Comparison of ENCODE assay signal across 10 cellular contexts in genomic region chr12:122646568-122647220, GRCh38. TPM values are rescaled to one million over a fixed set of nuclear protein-coding genes. Genes with fewer than 3 reads are reported as not detected.
A peak's percentile ranks its signal among the peaks of the same experiment; 100 is the strongest.
DNase-seq lines count a peak whose midpoint lies in the region; ATAC-seq and TF ChIP-seq lines count a peak whose summit lies in the region.
"Had no signal": no experiment of that assay in that cellular context is flagged by ENCODE, and none has a peak within 500 bp of the region (broad histone marks: within the 10 kb centered on the region; RNA-seq: fewer than 3 reads in every experiment).

No MANE protein-coding gene starts in this region.

- H3K4me2 ChIP-seq in H9 (ENCODE audit: insufficient read depth, insufficient read length, low read length), result no peak overlapping the region

- H3K9me3 ChIP-seq in H9 (ENCODE audit: control insufficient read depth, low read depth, low read length), result no peaks in the 10 kb centered on the region

- no peak overlapping the region for H3K27ac Mint-ChIP-seq in H9

- no peak overlapping the region for H2BK120ac ChIP-seq in H9 (ENCODE audit: low read depth, low read length, poor library complexity, severe bottlenecking)

- no peaks in the 10 kb centered on the region for H3K36me3 Mint-ChIP-seq in H9 (ENCODE audit: insufficient read depth in 1 of 3, low read depth in 3 of 3)

- no peak overlapping the region for H4K91ac ChIP-seq in H9 (ENCODE audit: insufficient read length, low read depth, low read length)

- H2BK15ac ChIP-seq in H9 (ENCODE audit: low read depth, low read length), result no peak overlapping the region

- in situ Hi-C loops in SK-MEL-5 (cut with HindIII; ENCODE audit: low pct_unique_long_range_greater_than_20kb, low sequenced_read_pairs), result no loop called here
- in situ Hi-C loops in astrocyte of the spinal cord (cut with HindIII; ENCODE audit: low sequenced_read_pairs), result no loop called here

- no CpG with 5 or more reads among the region's 8 CpGs for WGBS in H9 (ENCODE audit: extremely low coverage, insufficient read length, low lambda C conversion rate)

- H3K23ac ChIP-seq in H9 (ENCODE audit: insufficient read length, low read depth, low read length), result no peak overlapping the region

- no peak overlapping the region for H2BK12ac ChIP-seq in H9 (ENCODE audit: insufficient read length, low read depth, low read length)

- H2BK5ac ChIP-seq in H9 (ENCODE audit: insufficient read length, low read length), result no peak overlapping the region

- H3K4me3 ChIP-seq in astrocyte of the spinal cord (ENCODE audit: low read depth, low read length), result no peak overlapping the region

- DNase-seq in DMS 273 (lab: John Stamatoyannopoulos, UW; ENCODE audit: unreplicated experiment), result peak; percentile 15
- DNase-seq in DMS 273 treated with DMSO at 0.1 percent for 48 hours (lab: John Stamatoyannopoulos, UW), result no peak
- DNase-seq in SK-MEL-5 (ENCODE audit: low read depth, low spot score), result peak; percentile 47
- DNase-seq in astrocyte of the spinal cord (ENCODE audit: low read depth, low spot score), result peak; percentile 78
- DNase-seq in stimulated activated CD4-positive, alpha-beta T cell treated with anti-CD3 and anti-CD28 coated beads, TNF-alpha, amount 100 ng/mL, for 1 hour (ENCODE audit: low read depth in 3 of 3, low spot score in 1 of 3), result peak in 2 of 3 donors; percentile 0 to 22
- DNase-seq in left ventricle myocardium superior, result no peak
- no peak for DNase-seq in H9

- H3K79me2 ChIP-seq in H9 (ENCODE audit: insufficient read depth, low read length), result no peaks in the 10 kb centered on the region

- H2BK20ac ChIP-seq in H9 (ENCODE audit: low read depth, low read length, poor library complexity, severe bottlenecking), result no peak overlapping the region

- H3K56ac ChIP-seq in H9 (ENCODE audit: insufficient read length, low read depth, low read length), result no peak overlapping the region

- H3K27me3 ChIP-seq in H9 (ENCODE audit: insufficient read depth, low read length), result no peaks in the 10 kb centered on the region

- no peaks in the 10 kb centered on the region for H4K20me1 ChIP-seq in H9 (ENCODE audit: control insufficient read depth, insufficient read depth, insufficient read length)

- no peak overlapping the region for H3K18ac ChIP-seq in H9 (ENCODE audit: insufficient read length, low read depth, low read length)

- no peak overlapping the region for H3T11ph ChIP-seq in H9 (ENCODE audit: low read length)

- no peak overlapping the region for H3K4me3 Mint-ChIP-seq in H9

- no peak overlapping the region for H4K5ac ChIP-seq in H9 (ENCODE audit: insufficient read length, low read depth, low read length)

- intact Hi-C loops in left ventricle myocardium superior (cut with micrococcal nuclease), result no loop called here

- no peaks in the 10 kb centered on the region for H3K79me1 ChIP-seq in H9 (ENCODE audit: insufficient read depth, low read depth, low read length, poor library complexity, severe bottlenecking)

- ATAC-seq in HG03060 (IDR thresholded peaks at IDR 0.05; ENCODE audit: low read depth, unreplicated experiment) (peak; percentile 81), left ventricle myocardium superior (no peak)

- H3K4me1 Mint-ChIP-seq in H9, result peaks cover 12 to 20% of the 10 kb centered on the region in 2 experiments

- H3K27ac ChIP-seq in H9 (ENCODE audit: insufficient read length, low read depth, low read length), result no peak overlapping the region
- H3K27ac ChIP-seq: 22Rv1 had no signal

- no peak overlapping the region for H4K8ac ChIP-seq in H9 (replicated peaks; ENCODE audit: insufficient read length, low read depth, low read length)

- no peaks in the 10 kb centered on the region for H3K23me2 ChIP-seq in H9 (ENCODE audit: insufficient read length, low read depth, low read length, poor library complexity, severe bottlenecking)

- H3K14ac ChIP-seq in H9 (ENCODE audit: insufficient read depth, low read length), result no peak overlapping the region

- H3K4me1 ChIP-seq in H9 (ENCODE audit: insufficient read depth, low read length), result no peaks in the 10 kb centered on the region; the same call in 1 of the 2 replicates

- H2AFZ ChIP-seq in H9 (ENCODE audit: low read length), result no peak overlapping the region

- TF ChIP-seq CTCF in astrocyte of the spinal cord (IDR thresholded peaks at IDR 0.05; ENCODE audit: low read depth, low read length) (no peak), H9 (conservative IDR thresholded peaks at IDR 0.05) (no peak)

- no peaks in the 10 kb centered on the region for H3K27me3 Mint-ChIP-seq in H9 (ENCODE audit: low read depth)

- H3K4ac ChIP-seq in H9 (ENCODE audit: low read depth, low read length), result no peak overlapping the region

- no peak overlapping the region for H2AK5ac ChIP-seq in H9 (ENCODE audit: insufficient read length, low read length)

- H3K9ac ChIP-seq in H9 (ENCODE audit: extremely low read depth, insufficient read length, low read length), result no peak overlapping the region

- H3K9me3 Mint-ChIP-seq in H9, result no peaks in the 10 kb centered on the region

RNA-seq across cellular contexts. Expression of gene HCAR2, which starts 56.5 kb away (rescaled TPM):
- total RNA-seq in SK-MEL-5 (2014; rRNA removed; shearing (Covaris generic)), result not detected in 2 replicates
- polyA plus RNA-seq in SK-MEL-5 (2015; cell fraction: cytosol; rRNA removed), result not detected in 2 replicates
- not detected in 2 replicates for polyA plus RNA-seq in SK-MEL-5 (2015; cell fraction: nucleus; rRNA removed)
- total RNA-seq in left ventricle myocardium superior, result 0.17 TPM
- total RNA-seq in H9 (2021), result not detected in 2 replicates
- polyA plus RNA-seq: aorta had no signal

Comparison
In these comparisons a context has a peak if more than half of its experiments do, and no peak if none do; other contexts are left out.
1. DNase-seq: peak in DMS 273 (single experiment), SK-MEL-5 (single experiment), astrocyte of the spinal cord (single experiment) and stimulated activated CD4-positive, alpha-beta T cell treated with anti-CD3 and anti-CD28 coated beads, TNF-alpha, amount 100 ng/mL, for 1 hour (2 of 3); none in DMS 273 treated with DMSO at 0.1 percent for 48 hours (single experiment), left ventricle myocardium superior (single experiment) and H9 (single experiment).